In genomic region chr2:83196225-83196624, GRCh38 we compare ENCODE assay signal across 8 cellular contexts.
DNase-seq lines count a peak whose midpoint lies in the region; ATAC-seq and TF ChIP-seq lines count a peak whose summit lies in the region.

No MANE protein-coding gene starts in this region.

- no peak overlapping the region for H2AFZ ChIP-seq in KMS-11 (ENCODE audit: low read depth)

- ATAC-seq in HG03521 (IDR thresholded peaks at IDR 0.05; ENCODE audit: unreplicated experiment) = no peak
- ATAC-seq in activated naive CD4-positive, alpha-beta T cell treated with anti-CD3 and anti-CD28 coated beads, Interleukin-2, amount 50 U/mL, for 72 hours = no peak

- POLR2A ChIA-PET in BJ (lab: Charles Lee) = no interaction called here

- no peaks in the 10 kb centered on the region for H3K79me2 ChIP-seq in KMS-11 (ENCODE audit: insufficient read depth, low read depth)

- TF ChIP-seq CTCF in BJ (IDR thresholded peaks at IDR 0.05; ENCODE audit: insufficient read depth, low read depth, low read length) = peak; percentile 48
- peak; percentile 67 for TF ChIP-seq CTCF in KMS-11 (conservative IDR thresholded peaks at IDR 0.05; ENCODE audit: low read depth, low read length)

- no peak overlapping the region for H3K4me3 ChIP-seq in BJ (ENCODE audit: low read depth, low read length)
- H3K4me3 ChIP-seq in KMS-11 (IDR thresholded peaks at IDR 0.05; ENCODE audit: insufficient read depth, low read depth, low read length) = no peak overlapping the region
- no peak overlapping the region for H3K4me3 ChIP-seq in adipocyte (ENCODE audit: low read length)

- H3K9ac ChIP-seq in KMS-11 (no peak overlapping the region), adipocyte (ENCODE audit: low read length) (peak overlapping the region; percentile 37)

- no peak overlapping the region for H3K4me2 ChIP-seq in KMS-11

- H3K27ac ChIP-seq in KMS-11 (no peak overlapping the region), caudate nucleus (ENCODE audit: low read depth, low read length) (no peak overlapping the region)

- H3K27me3 ChIP-seq in BJ (ENCODE audit: control insufficient read depth, insufficient read depth, low read length) (no peaks in the 10 kb centered on the region), KMS-11 (ENCODE audit: insufficient read depth, low read depth) (no peaks in the 10 kb centered on the region), adipocyte (replicated peaks; ENCODE audit: control insufficient read depth, insufficient read depth, low read length) (no peaks in the 10 kb centered on the region)

- peaks cover 3 to 5% of the 10 kb centered on the region in 2 donors for H3K9me3 Mint-ChIP-seq in activated naive CD4-positive, alpha-beta T cell treated with anti-CD3 and anti-CD28 coated beads, Interleukin-2, amount 50 U/mL, for 72 hours

- no peaks in the 10 kb centered on the region for H3K9me3 ChIP-seq in adipocyte (ENCODE audit: control insufficient read depth, low read length)

- no peak overlapping the region for H3K27ac Mint-ChIP-seq in activated naive CD4-positive, alpha-beta T cell treated with anti-CD3 and anti-CD28 coated beads, Interleukin-2, amount 50 U/mL, for 72 hours

- H3K36me3 ChIP-seq in BJ (ENCODE audit: control insufficient read depth, insufficient read depth, low read length) = no peaks in the 10 kb centered on the region
- no peaks in the 10 kb centered on the region for H3K36me3 ChIP-seq in KMS-11 (ENCODE audit: insufficient read depth)
- no peaks in the 10 kb centered on the region for H3K36me3 ChIP-seq in adipocyte (ENCODE audit: control insufficient read depth, insufficient read depth, low read length, severe bottlenecking)

- DNase-seq in BJ (ENCODE audit: low read depth) (no peak), adipocyte (ENCODE audit: low read depth) (peak; percentile 78), iPS-NIHi7 (ENCODE audit: extremely low spot score) (peak; percentile 12), T-helper 1 cell (no peak), caudate nucleus (lab: John Stamatoyannopoulos, UW) (no peak)
- DNase-seq in activated naive CD4-positive, alpha-beta T cell treated with anti-CD3 and anti-CD28 coated beads, Interleukin-2, amount 50 U/mL, for 72 hours (ENCODE audit: low spot score in 2 of 2) = no peak

- CTCF ChIA-PET in BJ (lab: Yijun Ruan, JAX) = interaction anchor here (0.6 to 1.3 kb wide), 4 partner anchors 11 to 796 kb away, joined by 3 to 7 read pairs (median 3); no protein-coding TSS in a partner anchor

- no peaks in the 10 kb centered on the region for H4K20me1 ChIP-seq in KMS-11 (ENCODE audit: insufficient read depth)

- H3K36me3 Mint-ChIP-seq in activated naive CD4-positive, alpha-beta T cell treated with anti-CD3 and anti-CD28 coated beads, Interleukin-2, amount 50 U/mL, for 72 hours = no peaks in the 10 kb centered on the region

- H3K4me1 ChIP-seq in KMS-11 (ENCODE audit: low read depth, poor library complexity, severe bottlenecking) = no peaks in the 10 kb centered on the region
- H3K4me1 ChIP-seq in adipocyte (ENCODE audit: control insufficient read depth, insufficient read depth, low read length) = peaks cover 9% of the 10 kb centered on the region

Comparison
In these comparisons a context has a peak if more than half of its experiments do, and no peak if none do; other contexts are left out.
1. DNase-seq: peak in adipocyte (single experiment) and iPS-NIHi7 (single experiment); none in BJ (single experiment), T-helper 1 cell (0 of 5), caudate nucleus (0 of 61) and activated naive CD4-positive, alpha-beta T cell treated with anti-CD3 and anti-CD28 coated beads, Interleukin-2, amount 50 U/mL, for 72 hours (0 of 2).